ENCODE assay signal across 9 cellular contexts in genomic region chr1:235259133-235259778, GRCh38.
DNase-seq lines count a peak whose midpoint lies in the region; ATAC-seq and TF ChIP-seq lines count a peak whose summit lies in the region.
"Had no signal": no experiment of that assay in that cellular context is flagged by ENCODE, and none has a peak within 500 bp of the region (broad histone marks: within the 10 kb centered on the region; RNA-seq: fewer than 3 reads in every experiment).

No MANE protein-coding gene starts in this region.

- no peak overlapping the region for H3K27ac ChIP-seq in Panc1 (ENCODE audit: low read length)
- H3K27ac ChIP-seq: parathyroid adenoma had no signal

- peaks cover 6% of the 10 kb centered on the region; the same call in 1 of the 2 replicates for H3K4me1 ChIP-seq in Panc1 (ENCODE audit: control insufficient read depth, insufficient read depth, low read length)
- H3K4me1 ChIP-seq: parathyroid adenoma had no signal

- H3K27me3 ChIP-seq in Panc1 (ENCODE audit: control insufficient read depth, insufficient read depth, low read length) = no peaks in the 10 kb centered on the region

- CTCF ChIA-PET in Panc1 (lab: Charles Lee) = interaction anchor here (0.6 kb wide), 1 partner anchor 69 kb away, joined by 4 read pairs; the partner anchor contains the start of gene GGPS1

- H3K9me3 ChIP-seq in Panc1 (ENCODE audit: control insufficient read depth, insufficient read depth, low read depth, low read length) = no peaks in the 10 kb centered on the region

- DNase-seq in G401 (ENCODE audit: low spot score) = peak; percentile 81
- DNase-seq in Panc1 (ENCODE audit: low read depth, low spot score) = no peak
- DNase-seq in left colon = no peak
- no peak for DNase-seq in EL
- no peak for DNase-seq in NCI-H748 (lab: John Stamatoyannopoulos, UW; ENCODE audit: unreplicated experiment)
- no peak for DNase-seq in LoVo (ENCODE audit: low spot score)

- H3K4me3 ChIP-seq in Panc1 (ENCODE audit: low read depth in 2 of 2, low read length in 2 of 2) = no peak overlapping the region

- BruUV-seq in Panc1 (replicated peaks; lab: Mats Ljungman, UMichigan) = no TSS peak

- ATAC-seq in GM21737 (IDR thresholded peaks at IDR 0.05; ENCODE audit: unreplicated experiment) (peak; percentile 53), Panc1 (peak; percentile 51), left colon (peak; percentile 74), HG02798 (IDR thresholded peaks at IDR 0.05; ENCODE audit: poor library complexity, unreplicated experiment) (no peak)

- in situ Hi-C loops in G401 (cut with HindIII; ENCODE audit: low sequenced_read_pairs) (no loop called here), Panc1 (cut with HindIII; ENCODE audit: low pct_unique_long_range_greater_than_20kb, low sequenced_read_pairs) (no loop called here)

- POLR2A ChIA-PET in Panc1 (lab: Charles Lee) = interaction anchor here (0.6 kb wide), 1 partner anchor 246 kb away, joined by 4 read pairs; no protein-coding TSS in a partner anchor

- intact Hi-C loops in Panc1 (cut with micrococcal nuclease; ENCODE audit: unreplicated experiment) (no loop called here), left colon (cut with DNase I, micrococcal nuclease) (no loop called here)

- peaks cover 4% of the 10 kb centered on the region; the same call in 1 of the 2 replicates for H3K36me3 ChIP-seq in Panc1 (ENCODE audit: control insufficient read depth, insufficient read depth, low read length)

- TF ChIP-seq CTCF in Panc1 (IDR thresholded peaks at IDR 0.05) = no peak; the same call in 1 of the 2 replicates
